Comparison of ENCODE assay signal across 8 cellular contexts in the genomic region with DNA sequence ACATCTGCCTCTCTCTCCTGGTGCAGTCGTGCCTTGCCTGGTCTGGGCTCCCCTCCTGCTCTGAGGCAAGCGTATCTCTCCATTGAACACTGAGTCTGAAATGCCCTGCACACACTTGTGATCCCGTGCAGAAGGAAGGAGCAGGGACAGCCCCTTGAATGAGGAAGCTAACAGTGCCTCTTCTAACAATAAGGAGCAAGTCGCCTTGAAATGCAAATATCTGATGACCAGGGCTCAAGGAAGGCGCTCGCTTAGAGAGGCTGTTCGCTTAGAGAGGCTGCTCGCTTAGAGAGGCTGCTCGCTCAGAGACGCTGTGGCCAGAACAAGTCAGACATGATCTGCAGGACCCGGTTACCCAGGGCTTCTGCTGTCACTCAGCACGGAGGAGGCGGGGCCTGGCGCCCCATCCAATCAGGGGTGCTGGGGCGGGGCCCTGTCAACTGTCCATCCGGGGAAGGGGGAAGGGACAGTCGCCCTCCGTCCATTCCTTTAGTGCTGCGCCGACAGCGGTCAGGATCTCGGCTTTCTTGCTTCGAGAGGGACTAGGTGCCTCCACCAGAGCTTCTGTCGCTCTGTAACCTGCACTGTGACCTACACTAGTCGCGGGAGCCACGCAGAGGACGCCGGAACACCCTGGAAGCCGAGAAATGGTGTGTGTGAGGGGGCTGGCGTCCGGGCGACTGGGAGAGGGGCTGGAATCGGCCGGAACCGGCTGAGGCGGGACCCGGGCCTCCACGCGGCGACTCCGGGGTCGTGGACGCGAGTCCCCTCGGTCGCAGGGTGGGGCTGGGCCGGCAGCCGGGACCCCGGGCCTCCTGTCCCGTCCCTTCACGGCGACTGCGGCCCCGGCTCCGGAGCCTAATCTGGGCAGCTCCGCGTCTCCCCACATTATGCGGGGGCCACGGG. TPM values are rescaled to one million over a fixed set of nuclear protein-coding genes. Genes with fewer than 3 reads are reported as not detected.
A peak's percentile ranks its signal among the peaks of the same experiment; 100 is the strongest.
DNase-seq lines count a peak whose midpoint lies in the region; ATAC-seq and TF ChIP-seq lines count a peak whose summit lies in the region.

A gene (plus strand): TSS at position 473 of the 906 bp plus-strand sequence. CDS start 175 bp downstream, at position 648.

- peak; percentile 96 for ATAC-seq in GM19468 (IDR thresholded peaks at IDR 0.05; ENCODE audit: extremely low read depth, unreplicated experiment)

- H3K9me3 ChIP-seq in OCI-LY1 (ENCODE audit: low read length): peaks cover 4% of the 10 kb centered on the region; the same call in 1 of the 2 replicates
- no peaks in the 10 kb centered on the region for H3K9me3 ChIP-seq in mucosa of rectum (ENCODE audit: control insufficient read depth in 2 of 2, low read length in 2 of 2)

- peaks cover 19% of the 10 kb centered on the region for H3K4me1 ChIP-seq in OCI-LY1 (ENCODE audit: insufficient read depth, low read length, severe bottlenecking)
- peaks cover 8 to 10% of the 10 kb centered on the region in 2 donors for H3K4me1 ChIP-seq in mucosa of rectum (ENCODE audit: control insufficient read depth in 2 of 2, insufficient read depth in 2 of 2, low read length in 2 of 2)

- TF ChIP-seq CTCF in OCI-LY1 (IDR thresholded peaks at IDR 0.05; ENCODE audit: low read length): no peak

- peak; percentile 89 for DNase-seq in COLO829 (ENCODE audit: low spot score)
- DNase-seq in HT-29 (ENCODE audit: low spot score): peak; percentile 96
- DNase-seq in activated T-cell treated with anti-CD3 and anti-CD28 coated beads for 4 hours: peak; percentile 75
- DNase-seq in erythroblast (lab: John Stamatoyannopoulos, UW): peak; percentile 93 to 95
- DNase-seq in stimulated activated CD8-positive, alpha-beta memory T cell treated with anti-CD3 and anti-CD28 coated beads, Interleukin-4, amount 100 ng/mL, for 4 hours (ENCODE audit: low read depth in 2 of 2, low spot score in 1 of 2): peak; percentile 65 to 68

- peaks cover 3% of the 10 kb centered on the region; the same call in 1 of the 2 replicates for H3K36me3 ChIP-seq in OCI-LY1 (ENCODE audit: insufficient read depth, low read length)
- peaks cover 2 to 3% of the 10 kb centered on the region in 2 donors for H3K36me3 ChIP-seq in mucosa of rectum (ENCODE audit: control insufficient read depth in 2 of 2, insufficient read depth in 2 of 2, low read length in 2 of 2)

- H4K20me1 ChIP-seq in OCI-LY1 (ENCODE audit: insufficient read depth, low read length): no peaks in the 10 kb centered on the region

- H3K9ac ChIP-seq in OCI-LY1 (ENCODE audit: low read length) (peak within 1 kb of the TSS; percentile 75), mucosa of rectum (ENCODE audit: low read depth in 1 of 2, low read length in 2 of 2) (peak within 1 kb of the TSS; percentile 87 to 94)

- peak within 1 kb of the TSS; percentile 52 for H3K27ac ChIP-seq in OCI-LY1 (ENCODE audit: low read depth, low read length, poor library complexity, severe bottlenecking)
- H3K27ac ChIP-seq in mucosa of rectum (ENCODE audit: low read depth in 2 of 2, low read length in 2 of 2): peak within 1 kb of the TSS; percentile 94 to 95

- no peaks in the 10 kb centered on the region for H3F3A ChIP-seq in OCI-LY1 (ENCODE audit: insufficient read depth, low read length)

- H3K9me2 ChIP-seq in OCI-LY1 (ENCODE audit: low read depth, low read length): no peaks in the 10 kb centered on the region

- H3K79me2 ChIP-seq in OCI-LY1 (ENCODE audit: insufficient read depth, low read length): no peaks in the 10 kb centered on the region

- no peaks in the 10 kb centered on the region for H3K27me3 ChIP-seq in OCI-LY1 (ENCODE audit: insufficient read depth, low read length)
- no peaks in the 10 kb centered on the region for H3K27me3 ChIP-seq in mucosa of rectum (ENCODE audit: control insufficient read depth in 2 of 2, insufficient read depth in 2 of 2, low read length in 2 of 2)

- peak within 1 kb of the TSS; percentile 79 for H3K4me3 ChIP-seq in OCI-LY1 (ENCODE audit: low read depth, low read length, poor library complexity, severe bottlenecking)
- peak within 1 kb of the TSS; percentile 86 to 89 for H3K4me3 ChIP-seq in mucosa of rectum (ENCODE audit: low read length in 2 of 2)

- peak; percentile 87 for TF ChIP-seq POLR2A in erythroblast (IDR thresholded peaks at IDR 0.05; ENCODE audit: low read length)

- peak within 1 kb of the TSS; percentile 36; the same call in 1 of the 2 replicates for H2AFZ ChIP-seq in OCI-LY1 (ENCODE audit: low read length)

- H3K4me2 ChIP-seq in OCI-LY1 (ENCODE audit: low read length): peak within 1 kb of the TSS; percentile 80

RNA-seq across cellular contexts. Expression of the gene that starts here (rescaled TPM):
- total RNA-seq in HT-29 (2014; rRNA removed; shearing (Covaris generic)): 9.1 and 12.7 TPM in 2 replicates

Comparison
In these comparisons a context has a peak if more than half of its experiments do, and no peak if none do; other contexts are left out.
1. Peak in every context shown above with its lines: DNase-seq, ATAC-seq, H3K4me3 ChIP-seq and H3K27ac ChIP-seq.